ENCODE assay signal across 7 cellular contexts in genomic region chr18:75249192-75249551, GRCh38. TPM values are rescaled to one million over a fixed set of nuclear protein-coding genes. Genes with fewer than 3 reads are reported as not detected.
DNase-seq lines count a peak whose midpoint lies in the region; ATAC-seq and TF ChIP-seq lines count a peak whose summit lies in the region.

No MANE protein-coding gene starts in this region.

- no peak overlapping the region for H2AFZ ChIP-seq in trophoblast cell (ENCODE audit: insufficient read depth, low read length, poor library complexity)

- no peak overlapping the region for H2BK5ac ChIP-seq in trophoblast cell (ENCODE audit: low read depth, low read length, poor library complexity)

- H4K12ac ChIP-seq in trophoblast cell (ENCODE audit: low read depth, low read length): no peak overlapping the region

- H2AK5ac ChIP-seq in trophoblast cell (ENCODE audit: low read length): no peak overlapping the region

- H2BK12ac ChIP-seq in trophoblast cell (ENCODE audit: low read length): no peak overlapping the region

- no peaks in the 10 kb centered on the region for H3K36me3 Mint-ChIP-seq in CD4-positive, alpha-beta T cell (ENCODE audit: low read depth)

- no peaks in the 10 kb centered on the region for H3K27me3 Mint-ChIP-seq in CD4-positive, alpha-beta T cell

- peaks cover 76% of the 10 kb centered on the region for H3K4me1 Mint-ChIP-seq in CD4-positive, alpha-beta T cell (ENCODE audit: low read depth)

- CTCF ChIA-PET in CD4-positive, alpha-beta T cell (lab: Charles Lee): no interaction called here

- TF ChIP-seq POLR2A in esophagus squamous epithelium (IDR thresholded peaks at IDR 0.05): no peak

- no peaks in the 10 kb centered on the region for H3K79me2 ChIP-seq in trophoblast cell (ENCODE audit: control insufficient read depth, insufficient read depth, low read length, poor library complexity)

- H4K8ac ChIP-seq in trophoblast cell (ENCODE audit: low read depth, low read length): no peak overlapping the region

- no peak overlapping the region for H3K9ac ChIP-seq in trophoblast cell (ENCODE audit: low read length)

- peak overlapping the region; percentile 50 for H3K4me3 Mint-ChIP-seq in CD4-positive, alpha-beta T cell

- H3K27ac Mint-ChIP-seq in CD4-positive, alpha-beta T cell: peak overlapping the region; percentile 88

- H3K9me3 Mint-ChIP-seq in CD4-positive, alpha-beta T cell: no peaks in the 10 kb centered on the region

- peaks cover 19 to 95% (median 39%) of the 10 kb centered on the region in 3 donors for H3K4me1 ChIP-seq in esophagus squamous epithelium
- no peaks in the 10 kb centered on the region for H3K4me1 ChIP-seq in trophoblast cell (ENCODE audit: control insufficient read depth in 1 of 2, insufficient read depth in 2 of 2, low read length in 2 of 2)

- TF ChIP-seq CTCF in CD4-positive, alpha-beta T cell (IDR thresholded peaks at IDR 0.05): no peak
- TF ChIP-seq CTCF in esophagus squamous epithelium (IDR thresholded peaks at IDR 0.05): no peak

- H3K23ac ChIP-seq in trophoblast cell (ENCODE audit: low read length): no peak overlapping the region

- no peak overlapping the region for H2BK120ac ChIP-seq in trophoblast cell (ENCODE audit: insufficient read depth, low read length, poor library complexity)

- DNase-seq in CD4-positive, alpha-beta T cell: no peak
- DNase-seq in NCI-H69 (lab: John Stamatoyannopoulos, UW): peak; percentile 80
- no peak for DNase-seq in esophagus squamous epithelium (lab: John Stamatoyannopoulos, UW)
- no peak for DNase-seq in trophoblast cell
- no peak for DNase-seq in cerebellar cortex (ENCODE audit: low spot score)
- DNase-seq in NCI-H524 (lab: John Stamatoyannopoulos, UW): no peak

- no peaks in the 10 kb centered on the region for H3K79me1 ChIP-seq in trophoblast cell (ENCODE audit: low read length)

- H3K9me3 ChIP-seq in CD4-positive, alpha-beta T cell (ENCODE audit: control insufficient read depth, low read length): no peaks in the 10 kb centered on the region
- no peaks in the 10 kb centered on the region for H3K9me3 ChIP-seq in esophagus squamous epithelium
- peaks cover 2% of the 10 kb centered on the region for H3K9me3 ChIP-seq in trophoblast cell (ENCODE audit: insufficient read depth, low read depth, low read length)

- H3K14ac ChIP-seq in trophoblast cell (ENCODE audit: low read length): no peak overlapping the region

- POLR2A ChIA-PET in CD4-positive, alpha-beta T cell (lab: Charles Lee): interaction anchor here (1.1 to 2.2 kb wide), 3 partner anchors 17 to 653 kb away, joined by 4 to 29 read pairs (median 5); partner anchors contain the start of genes PTGR3 and TSHZ1

- peak overlapping the region; percentile 47 for H3K27ac ChIP-seq in CD4-positive, alpha-beta T cell (ENCODE audit: low read depth, low read length)
- peak overlapping the region; percentile 62 to 89 (median 86) for H3K27ac ChIP-seq in esophagus squamous epithelium
- peak overlapping the region in 16 of 21 experiments; percentile 13 to 86 (median 78) for H3K27ac ChIP-seq in skin epidermis
- H3K27ac ChIP-seq in trophoblast cell (ENCODE audit: low read depth, low read length): no peak overlapping the region

- no peak overlapping the region for H3K4me3 ChIP-seq in esophagus squamous epithelium
- H3K4me3 ChIP-seq in skin epidermis: no peak overlapping the region
- H3K4me3 ChIP-seq in trophoblast cell (ENCODE audit: low read depth, low read length): no peak overlapping the region

- H3K4ac ChIP-seq in trophoblast cell (ENCODE audit: low read depth, low read length): no peak overlapping the region

- no peak overlapping the region for H3K18ac ChIP-seq in trophoblast cell (ENCODE audit: low read length)

- no peak for ATAC-seq in CD4-positive, alpha-beta T cell (ENCODE audit: poor library complexity)

- intact Hi-C loops in CD4-positive, alpha-beta T cell (cut with DNase I, micrococcal nuclease): loop anchor here (10.0 kb wide), 2 partner anchors 594 to 624 kb away; no protein-coding TSS in a partner anchor
- intact Hi-C loops in esophagus squamous epithelium (cut with DNase I): loop anchor here (5.0 kb wide), 1 partner anchor 37 kb away; the partner anchor contains the start of gene TSHZ1

- no peaks in the 10 kb centered on the region for H3K27me3 ChIP-seq in CD4-positive, alpha-beta T cell (ENCODE audit: control insufficient read depth, insufficient read depth, low read length)
- H3K27me3 ChIP-seq in esophagus squamous epithelium (no peaks in the 10 kb centered on the region), trophoblast cell (ENCODE audit: insufficient read depth, low read length) (no peaks in the 10 kb centered on the region)

- no peak overlapping the region for H3K4me2 ChIP-seq in trophoblast cell (ENCODE audit: low read length)

- H3K36me3 ChIP-seq in esophagus squamous epithelium: no peaks in the 10 kb centered on the region
- no peaks in the 10 kb centered on the region for H3K36me3 ChIP-seq in trophoblast cell (ENCODE audit: control insufficient read depth in 1 of 2, insufficient read depth in 2 of 2, low read length in 2 of 2)

- 78 to 100% methylated on average over 1 of the region's 9 CpGs for WGBS in esophagus squamous epithelium, 2 donors
- no CpG with 5 or more reads among the region's 9 CpGs for WGBS in trophoblast cell (ENCODE audit: extremely low coverage, insufficient coverage, insufficient read length)

- no peak overlapping the region for H4K91ac ChIP-seq in trophoblast cell (ENCODE audit: low read depth, low read length)

RNA-seq across cellular contexts. Expression of gene TSHZ1, which starts 38.6 kb away (rescaled TPM):
- 10 to 100 TPM; 19.9 to 21.5 TPM for total RNA-seq in CD4-positive, alpha-beta T cell
- 10 to 100 TPM in 3 of 4 donors, 1 to 10 TPM in 1; 5.4 to 20.2 (median 13.7) TPM for total RNA-seq in esophagus squamous epithelium
- polyA plus RNA-seq in trophoblast cell (2013): 1.2 and 1.4 TPM in 2 replicates

RNA-seq across cellular contexts. Expression of gene PTGR3, which starts 40.2 kb away (rescaled TPM):
- 10 to 100 TPM; 14.1 to 14.3 TPM for total RNA-seq in CD4-positive, alpha-beta T cell
- 10 to 100 TPM; 12.2 to 25.2 (median 16.7) TPM for total RNA-seq in esophagus squamous epithelium
- polyA plus RNA-seq in trophoblast cell (2013): 2.7 and 3.5 TPM in 2 replicates
